In the genomic region with DNA sequence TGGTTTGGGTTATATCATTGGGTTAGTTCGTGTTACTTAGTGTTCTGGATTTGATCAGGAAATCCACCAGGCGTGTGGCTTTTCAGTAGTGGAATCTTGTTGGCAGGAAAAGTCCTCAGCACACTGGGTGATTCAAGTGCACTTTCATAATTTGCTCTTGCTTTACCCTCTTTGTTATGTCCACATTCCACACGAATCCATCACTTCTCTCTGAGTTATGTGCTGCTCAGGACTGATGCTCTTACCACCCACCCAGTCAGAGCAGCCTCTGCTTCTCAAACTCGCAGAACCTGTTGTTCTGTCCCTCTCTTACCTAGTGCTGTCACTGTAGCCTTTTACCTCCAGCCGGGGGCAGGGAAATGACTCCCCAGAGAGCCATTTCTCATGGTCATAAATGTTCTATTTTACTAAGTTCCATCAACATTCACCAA, we compare ENCODE assay signal across 13 cellular contexts. TPM values are rescaled to one million over a fixed set of nuclear protein-coding genes. Genes with fewer than 3 reads are reported as not detected.
DNase-seq lines count a peak whose midpoint lies in the region; ATAC-seq and TF ChIP-seq lines count a peak whose summit lies in the region.
"Had no signal": no experiment of that assay in that cellular context is flagged by ENCODE, and none has a peak within 500 bp of the region (broad histone marks: within the 10 kb centered on the region; RNA-seq: fewer than 3 reads in every experiment).

No MANE protein-coding gene starts in this region.

- ATAC-seq in GM19328 (IDR thresholded peaks at IDR 0.05; ENCODE audit: unreplicated experiment): no peak

- no peaks in the 10 kb centered on the region for H3K36me3 Mint-ChIP-seq in activated naive CD8-positive, alpha-beta T cell treated with anti-CD3 and anti-CD28 coated beads for 36 hours

- peaks cover 1% of the 10 kb centered on the region for H3K4me1 Mint-ChIP-seq in activated naive CD8-positive, alpha-beta T cell treated with anti-CD3 and anti-CD28 coated beads for 36 hours

- no peaks in the 10 kb centered on the region for H3K27me3 ChIP-seq in kidney epithelial cell (ENCODE audit: control insufficient read depth, insufficient read depth, low read length)
- H3K27me3 ChIP-seq: neutrophil had no signal

- DNase-seq in AG04449 (ENCODE audit: low read depth, low spot score) (peak; percentile 74), HEK293T (ENCODE audit: extremely low spot score) (peak; percentile 29), astrocyte of the hippocampus (ENCODE audit: low read depth, low spot score) (peak; percentile 89), kidney epithelial cell (ENCODE audit: low read depth) (peak; percentile 19), activated gamma-delta T cell (lab: John Stamatoyannopoulos, UW) (no peak)
- no peak for DNase-seq in stimulated activated CD4-positive, alpha-beta T cell treated with anti-CD3 and anti-CD28 coated beads, Interleukin-12 subunit alpha, Interleukin-12 subunit beta, amount 100 ng/mL, for 4 hours
- DNase-seq in activated naive CD8-positive, alpha-beta T cell treated with anti-CD3 and anti-CD28 coated beads for 36 hours: no peak
- DNase-seq: activated CD4-positive, alpha-beta T cell treated with anti-CD3 and anti-CD28 coated beads for 1 hour; activated naive CD4-positive, alpha-beta T cell treated with anti-CD3 and anti-CD28 coated beads, Interleukin-2, amount 10 ng/mL, durations not matched to agents 7 days and 5 days; effector CD4-positive, alpha-beta T cell; NCI-H2029 had no signal

- CTCF ChIA-PET in AG04449 (lab: Yijun Ruan, JAX) (interaction anchor here (0.8 kb wide), 1 partner anchor 13 kb away, joined by 3 read pairs; no protein-coding TSS in a partner anchor), HEK293T (lab: Yijun Ruan, JAX) (no interaction called here)

- H3K36me3 ChIP-seq in kidney epithelial cell (ENCODE audit: control insufficient read depth, insufficient read depth, low read length): no peaks in the 10 kb centered on the region
- H3K36me3 ChIP-seq: neutrophil had no signal

- POLR2A ChIA-PET in AG04449 (lab: Yijun Ruan, JAX) (no interaction called here), HEK293T (lab: Yijun Ruan, JAX) (no interaction called here)

- H3K27ac Mint-ChIP-seq in activated naive CD8-positive, alpha-beta T cell treated with anti-CD3 and anti-CD28 coated beads for 36 hours: no peak overlapping the region
- H3K27ac Mint-ChIP-seq: activated naive CD4-positive, alpha-beta T cell treated with anti-CD3 and anti-CD28 coated beads, Interleukin-2, amount 10 ng/mL, durations not matched to agents 7 days and 5 days had no signal

- H3K27me3 Mint-ChIP-seq in activated naive CD8-positive, alpha-beta T cell treated with anti-CD3 and anti-CD28 coated beads for 36 hours: no peaks in the 10 kb centered on the region

- H3K4me3 ChIP-seq in AG04449 (ENCODE audit: low read depth, low read length) (no peak overlapping the region), kidney epithelial cell (ENCODE audit: low read depth, low read length) (no peak overlapping the region)

- peaks cover 4% of the 10 kb centered on the region for H3K9me3 Mint-ChIP-seq in activated naive CD8-positive, alpha-beta T cell treated with anti-CD3 and anti-CD28 coated beads for 36 hours
- H3K9me3 Mint-ChIP-seq: activated naive CD4-positive, alpha-beta T cell treated with anti-CD3 and anti-CD28 coated beads, Interleukin-2, amount 10 ng/mL, durations not matched to agents 7 days and 5 days had no signal

- H3K4me3 Mint-ChIP-seq in activated naive CD8-positive, alpha-beta T cell treated with anti-CD3 and anti-CD28 coated beads for 36 hours: no peak overlapping the region
- H3K4me3 Mint-ChIP-seq: activated naive CD4-positive, alpha-beta T cell treated with anti-CD3 and anti-CD28 coated beads, Interleukin-2, amount 10 ng/mL, durations not matched to agents 7 days and 5 days had no signal

- TF ChIP-seq CTCF in AG04449 (IDR thresholded peaks at IDR 0.05; ENCODE audit: insufficient read depth, low read length, missing control alignments) (no peak), kidney epithelial cell (IDR thresholded peaks at IDR 0.05; ENCODE audit: insufficient read depth, low read length, poor library complexity, severe bottlenecking) (no peak)

TF ChIP-seq in HEK293T, 16 proteins besides CTCF, POLR2A, EP300 and RAD21:
- TF ChIP-seq HDGF (IDR thresholded peaks at IDR 0.05; ENCODE audit: borderline replicate concordance) (no peak), FOXA1 (IDR thresholded peaks at IDR 0.05) (no peak), CTBP1 (IDR thresholded peaks at IDR 0.05; ENCODE audit: borderline replicate concordance) (no peak), PKNOX1 (IDR thresholded peaks at IDR 0.05) (peak; percentile 60), SP1 (IDR thresholded peaks at IDR 0.05) (no peak)
TF ChIP-seq in HEK293T: peak in this region for 1.

RNA-seq across cellular contexts. Expression of gene SCRG1, which starts 37.2 kb away (rescaled TPM):
- not detected in 2 replicates for total RNA-seq in kidney epithelial cell
- not detected for total RNA-seq in activated naive CD8-positive, alpha-beta T cell treated with anti-CD3 and anti-CD28 coated beads for 36 hours

Comparison
In these comparisons a context has a peak if more than half of its experiments do, and no peak if none do; other contexts are left out.
1. DNase-seq: peak in AG04449 (single experiment), HEK293T (single experiment), astrocyte of the hippocampus (single experiment) and kidney epithelial cell (single experiment); none in activated gamma-delta T cell (single experiment), stimulated activated CD4-positive, alpha-beta T cell treated with anti-CD3 and anti-CD28 coated beads, Interleukin-12 subunit alpha, Interleukin-12 subunit beta, amount 100 ng/mL, for 4 hours (single experiment) and activated naive CD8-positive, alpha-beta T cell treated with anti-CD3 and anti-CD28 coated beads for 36 hours (single experiment).